In the genomic region with DNA sequence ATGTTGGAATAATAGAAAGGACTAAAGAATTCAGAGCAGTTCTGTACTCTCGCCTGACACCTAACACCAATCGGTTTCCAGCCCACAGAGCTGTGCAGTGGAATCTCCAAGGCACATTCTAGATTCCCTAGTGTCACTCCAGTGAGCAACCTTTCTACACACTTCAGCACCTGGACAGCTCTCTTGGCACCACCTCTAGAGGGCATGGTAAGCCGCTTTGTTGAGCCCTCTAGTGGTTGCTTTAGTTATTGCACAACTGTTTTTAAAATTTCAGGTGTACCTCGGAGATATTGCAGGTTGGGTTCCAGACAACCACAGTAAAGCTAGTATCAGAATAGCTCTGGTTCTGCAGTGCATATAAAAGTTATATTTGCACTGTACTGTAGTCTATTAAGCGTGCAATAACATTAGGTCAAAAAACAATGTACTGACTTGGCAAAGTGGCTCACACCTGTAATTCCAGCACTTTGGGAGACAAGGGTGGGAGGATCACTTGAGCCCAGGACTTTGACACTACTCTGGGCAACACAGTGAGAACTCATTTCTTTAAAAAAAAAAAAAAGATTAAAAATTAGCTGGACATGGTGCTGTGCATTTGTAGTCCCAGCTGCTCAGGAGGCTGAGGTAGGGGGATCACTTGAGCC, we compare ENCODE assay signal across 8 cellular contexts. TPM values are rescaled to one million over a fixed set of nuclear protein-coding genes. Genes with fewer than 3 reads are reported as not detected.
DNase-seq lines count a peak whose midpoint lies in the region; ATAC-seq and TF ChIP-seq lines count a peak whose summit lies in the region.

No MANE protein-coding gene starts in this region.

- no peak overlapping the region for H3K27ac ChIP-seq in CD8-positive, alpha-beta T cell (ENCODE audit: low read depth, low read length)
- H3K27ac ChIP-seq in dorsolateral prefrontal cortex, result no peak overlapping the region

- H3K9me3 Mint-ChIP-seq in CD8-positive, alpha-beta T cell, result no peaks in the 10 kb centered on the region

- ATAC-seq in CD8-positive, alpha-beta T cell, result peak; percentile 100
- ATAC-seq in GM19372 (IDR thresholded peaks at IDR 0.05; ENCODE audit: low read depth, unreplicated experiment) (peak; percentile 92), HG03457 (IDR thresholded peaks at IDR 0.05; ENCODE audit: unreplicated experiment) (peak; percentile 97)

- CTCF ChIA-PET in CD8-positive, alpha-beta T cell (lab: Charles Lee), result interaction anchor here (0.7 to 1.4 kb wide), 6 partner anchors 10 to 49 kb away, joined by 3 to 10 read pairs (median 4); no protein-coding TSS in a partner anchor

- H3K36me3 Mint-ChIP-seq in CD8-positive, alpha-beta T cell, result no peaks in the 10 kb centered on the region

- H3K4me3 Mint-ChIP-seq in CD8-positive, alpha-beta T cell, result no peak overlapping the region

- H3K27me3 ChIP-seq in CD8-positive, alpha-beta T cell (ENCODE audit: insufficient read depth, low read length), result no peaks in the 10 kb centered on the region
- H3K27me3 ChIP-seq in dorsolateral prefrontal cortex, result peaks cover 0 to 4% (median 0%) of the 10 kb centered on the region in 45 donors

- H3K27me3 Mint-ChIP-seq in CD8-positive, alpha-beta T cell (ENCODE audit: low read depth), result peaks cover 30% of the 10 kb centered on the region

- H3K27ac Mint-ChIP-seq in CD8-positive, alpha-beta T cell, result no peak overlapping the region

- POLR2A ChIA-PET in CD8-positive, alpha-beta T cell (lab: Charles Lee), result interaction anchor here (0.6 kb wide), 1 partner anchor 926 kb away, joined by 4 read pairs; no protein-coding TSS in a partner anchor

- intact Hi-C loops in CD8-positive, alpha-beta T cell (cut with DNase I, micrococcal nuclease), result loop anchor here in 1 of 2 experiments (2.0 kb wide), 1 partner anchor 494 kb away; no protein-coding TSS in a partner anchor
- intact Hi-C loops in dorsolateral prefrontal cortex (cut with DNase I), result loop anchor here in 1 of 2 donors (1.0 kb wide), 1 partner anchor 154 kb away; no protein-coding TSS in a partner anchor

- DNase-seq in CD8-positive, alpha-beta T cell, result peak; percentile 47 to 77 (median 71)
- DNase-seq in NCI-H748 (lab: John Stamatoyannopoulos, UW; ENCODE audit: unreplicated experiment) (peak; percentile 83), dorsolateral prefrontal cortex (peak in 6 of 10 donors; percentile 28 to 61 (median 46)), lung microvascular endothelial cell (ENCODE audit: low read depth in 2 of 2) (peak; percentile 83 to 90)
- peak; percentile 33 to 68 for DNase-seq in activated CD4-positive, alpha-beta T cell treated with anti-CD3 and anti-CD28 coated beads, Interleukin-2, amount 50 U/mL, for 24 hours (ENCODE audit: low read depth in 1 of 2, low spot score in 1 of 2)
- DNase-seq in stimulated activated CD8-positive, alpha-beta memory T cell treated with anti-CD3 and anti-CD28 coated beads, Interleukin-15, amount 100 ng/mL, for 4 hours (ENCODE audit: low read depth in 2 of 2), result peak; percentile 2 to 40

- H3K4me3 ChIP-seq in CD8-positive, alpha-beta T cell (ENCODE audit: low read depth, low read length), result no peak overlapping the region
- no peak overlapping the region for H3K4me3 ChIP-seq in dorsolateral prefrontal cortex

- TF ChIP-seq CTCF in CD8-positive, alpha-beta T cell (IDR thresholded peaks at IDR 0.05), result peak; percentile 95
- TF ChIP-seq CTCF in dorsolateral prefrontal cortex (IDR thresholded peaks at IDR 0.05 in 54 of 56, conservative IDR thresholded peaks at IDR 0.05 in 2 of 56; ENCODE audit: low read depth in 1 of 56, partially characterized antibody in 56 of 56), result peak; percentile 80 to 98 (median 94)

- H3K4me1 ChIP-seq in CD8-positive, alpha-beta T cell (ENCODE audit: insufficient read depth, low read length), result no peaks in the 10 kb centered on the region

- H3K4me1 Mint-ChIP-seq in CD8-positive, alpha-beta T cell (ENCODE audit: low read depth), result no peaks in the 10 kb centered on the region

- H3K9me3 ChIP-seq in CD8-positive, alpha-beta T cell (ENCODE audit: low read length), result no peaks in the 10 kb centered on the region

- no peaks in the 10 kb centered on the region for H3K36me3 ChIP-seq in CD8-positive, alpha-beta T cell (ENCODE audit: insufficient read depth, low read length)

RNA-seq across cellular contexts. Expression of gene ERC2, which starts 26.5 kb away (rescaled TPM):
- not detected for total RNA-seq in CD8-positive, alpha-beta T cell
- 100 to 1,000 TPM in 76 of 120 experiments, 10 to 100 TPM in 44; 44.2 to 147 (median 106) TPM for total RNA-seq in dorsolateral prefrontal cortex
- 1.5 and 2.2 TPM in 2 replicates for total RNA-seq in lung microvascular endothelial cell

Comparison
In these comparisons a context has a peak if more than half of its experiments do, and no peak if none do; other contexts are left out.
1. DNase-seq: peak in every context shown above with its lines; median percentile 86 in lung microvascular endothelial cell; 83 in NCI-H748; 71 in CD8-positive, alpha-beta T cell; 50 in activated CD4-positive, alpha-beta T cell treated with anti-CD3 and anti-CD28 coated beads, Interleukin-2, amount 50 U/mL, for 24 hours; 46 in dorsolateral prefrontal cortex; 21 in stimulated activated CD8-positive, alpha-beta memory T cell treated with anti-CD3 and anti-CD28 coated beads, Interleukin-15, amount 100 ng/mL, for 4 hours.
2. RNA of gene ERC2, which starts 26.5 kb away (total RNA-seq): 44.2 to 147 TPM in dorsolateral prefrontal cortex; 1.5 to 2.2 TPM in lung microvascular endothelial cell and not detected in CD8-positive, alpha-beta T cell; every median in the first group is over 10 times any median in the second.
3. Peak in every context shown above with its lines, with median percentiles within 50 percentile points of each other: ATAC-seq.